Comparison of ENCODE assay signal across 10 cellular contexts in the genomic region with DNA sequence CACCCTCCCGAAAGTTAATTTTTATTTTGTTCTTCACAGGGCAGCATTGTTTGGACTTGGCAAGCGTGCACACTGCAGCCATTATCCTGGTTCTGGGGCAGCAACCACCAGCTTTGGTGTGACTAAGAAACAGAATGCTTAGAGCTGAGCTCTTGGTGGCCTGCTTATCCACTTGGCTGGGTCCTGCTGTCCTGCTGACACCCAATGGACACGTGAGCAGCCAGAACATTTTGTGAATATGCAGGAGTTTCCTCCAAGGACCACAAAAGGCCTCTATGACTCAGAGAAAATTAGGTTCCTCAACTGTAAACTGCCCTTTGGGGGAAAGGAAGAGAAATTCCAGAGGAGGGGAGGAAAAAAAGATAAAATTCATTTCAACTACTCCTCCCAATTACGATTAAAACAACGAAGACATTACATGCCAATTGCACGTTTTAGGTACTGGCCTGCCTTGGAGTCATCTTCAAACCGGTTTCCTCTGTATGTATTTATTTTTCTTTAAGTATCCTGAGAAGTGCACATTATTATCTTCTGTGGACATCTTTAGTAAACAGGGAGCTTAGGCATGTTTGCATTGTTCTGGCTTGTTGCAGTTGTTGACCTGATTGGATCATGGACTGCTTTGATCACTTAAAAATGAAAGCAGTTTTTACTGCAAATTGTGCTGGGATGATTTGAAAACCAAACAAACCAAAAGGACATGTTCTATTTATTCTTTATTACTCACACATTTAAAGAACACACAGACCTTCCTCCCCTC.
DNase-seq lines count a peak whose midpoint lies in the region; ATAC-seq and TF ChIP-seq lines count a peak whose summit lies in the region.
"Had no signal": no experiment of that assay in that cellular context is flagged by ENCODE, and none has a peak within 500 bp of the region (broad histone marks: within the 10 kb centered on the region; RNA-seq: fewer than 3 reads in every experiment).

No MANE protein-coding gene starts in this region.

- in situ Hi-C loops in T47D (cut with HindIII; ENCODE audit: low pct_unique_long_range_greater_than_20kb, low sequenced_read_pairs), result no loop called here

- H3K4me3 ChIP-seq in right atrium auricular region (no peak overlapping the region), left lung (no peak overlapping the region)
- H3K4me3 ChIP-seq: lower lobe of right lung had no signal

- peak; percentile 43 for DNase-seq in Right ventricle myocardium superior
- DNase-seq in right atrium auricular region (ENCODE audit: low spot score), result no peak
- DNase-seq in T47D (ENCODE audit: low read depth in 1 of 2, low spot score in 1 of 2), result peak; percentile 18 to 89
- no peak for DNase-seq in left lung
- DNase-seq in T-helper 17 cell, result no peak
- no peak for DNase-seq in NCI-H1436 treated with DMSO at 0.1 percent for 48 hours (lab: John Stamatoyannopoulos, UW)
- DNase-seq in stimulated activated CD8-positive, alpha-beta memory T cell treated with anti-CD3 and anti-CD28 coated beads, Interleukin-4, amount 100 ng/mL, for 48 hours, result no peak
- DNase-seq: lower lobe of right lung had no signal

- H3K4me1 ChIP-seq in right atrium auricular region (peaks cover 0 to 6% of the 10 kb centered on the region in 2 donors), left lung (peaks cover 0 to 9% of the 10 kb centered on the region in 2 donors)
- H3K4me1 ChIP-seq: lower lobe of right lung had no signal

- no peak overlapping the region for H3K27ac Mint-ChIP-seq in T-helper 17 cell
- H3K27ac Mint-ChIP-seq: activated T-helper 1 cell treated with anti-CD3 and anti-CD28 coated beads, Interleukin-12 subunit alpha, Interleukin-12 subunit beta, Interleukin-2, Interleukin-4 antibody, amounts not matched to agents 30 ng/mL and 10 ng/mL and 1 ng/mL, durations not matched to agents 14 hours and 24 hours and 36 hours had no signal

- no peaks in the 10 kb centered on the region for H3K9me3 ChIP-seq in right atrium auricular region
- peaks cover 0 to 2% of the 10 kb centered on the region in 2 donors for H3K9me3 ChIP-seq in left lung
- H3K9me3 ChIP-seq in T-helper 17 cell (ENCODE audit: control insufficient read depth, low read length, poor library complexity, severe bottlenecking), result no peaks in the 10 kb centered on the region

- no peaks in the 10 kb centered on the region for H3K4me1 Mint-ChIP-seq in T-helper 17 cell

- peaks cover 3% of the 10 kb centered on the region for H3K36me3 Mint-ChIP-seq in T-helper 17 cell (ENCODE audit: low read depth)

- no peak for ATAC-seq in Right ventricle myocardium superior (ENCODE audit: poor library complexity)
- peak; percentile 14 for ATAC-seq in left lung
- ATAC-seq in T-helper 17 cell, result no peak
- ATAC-seq in GM21619 (IDR thresholded peaks at IDR 0.05; ENCODE audit: unreplicated experiment), result no peak

- intact Hi-C loops in Right ventricle myocardium superior (cut with DNase I), result no loop called here
- intact Hi-C loops in left lung (cut with DNase I), result no loop called here

- no peak overlapping the region for H3K4me3 Mint-ChIP-seq in T-helper 17 cell
- H3K4me3 Mint-ChIP-seq: activated T-helper 1 cell treated with anti-CD3 and anti-CD28 coated beads, Interleukin-12 subunit alpha, Interleukin-12 subunit beta, Interleukin-2, Interleukin-4 antibody, amounts not matched to agents 30 ng/mL and 10 ng/mL and 1 ng/mL, durations not matched to agents 14 hours and 24 hours and 36 hours had no signal

- TF ChIP-seq CTCF in right atrium auricular region (IDR thresholded peaks at IDR 0.05) (no peak), left lung (IDR thresholded peaks at IDR 0.05) (no peak)

- H3K27ac ChIP-seq in right atrium auricular region, result no peak overlapping the region
- no peak overlapping the region for H3K27ac ChIP-seq in left lung
- H3K27ac ChIP-seq: lower lobe of right lung had no signal

- no peaks in the 10 kb centered on the region for H3K36me3 ChIP-seq in right atrium auricular region
- H3K36me3 ChIP-seq in left lung, result no peaks in the 10 kb centered on the region
- H3K36me3 ChIP-seq: lower lobe of right lung had no signal

- peaks cover 10% of the 10 kb centered on the region for H3K27me3 Mint-ChIP-seq in T-helper 17 cell

- H3K27me3 ChIP-seq in right atrium auricular region, result no peaks in the 10 kb centered on the region
- no peaks in the 10 kb centered on the region for H3K27me3 ChIP-seq in left lung

Comparison
In these comparisons a context has a peak if more than half of its experiments do, and no peak if none do; other contexts are left out.
1. DNase-seq: peak in Right ventricle myocardium superior (single experiment) and T47D (2 of 2); none in right atrium auricular region (single experiment), left lung (0 of 2), T-helper 17 cell (0 of 3), NCI-H1436 treated with DMSO at 0.1 percent for 48 hours (single experiment) and stimulated activated CD8-positive, alpha-beta memory T cell treated with anti-CD3 and anti-CD28 coated beads, Interleukin-4, amount 100 ng/mL, for 48 hours (single experiment).